Comparison of ENCODE assay signal across 1 cellular context in genomic region chr3:16928386-16929132, GRCh38.
TF ChIP-seq lines count a peak whose summit lies in the region.

No MANE protein-coding gene starts in this region.

TF ChIP-seq in SK-N-SH treated with all-trans-retinoic acid at 6 μM for 48 hours, 23 proteins besides CTCF, POLR2A, EP300 and RAD21 (continued from another document):
- TF ChIP-seq ZFP30 (CRISPR knock-in tag; IDR thresholded peaks at IDR 0.05): no peak
- no peak for TF ChIP-seq ZNF8 (CRISPR knock-in tag; IDR thresholded peaks at IDR 0.05)
- TF ChIP-seq TCF4 (CRISPR knock-in tag; IDR thresholded peaks at IDR 0.05; ENCODE audit: borderline replicate concordance): no peak
